ENCODE assay signal across 10 cellular contexts in genomic region chr6:161169690-161170089, GRCh38.
DNase-seq lines count a peak whose midpoint lies in the region; ATAC-seq and TF ChIP-seq lines count a peak whose summit lies in the region.
"Had no signal": no experiment of that assay in that cellular context is flagged by ENCODE, and none has a peak within 500 bp of the region (broad histone marks: within the 10 kb centered on the region; RNA-seq: fewer than 3 reads in every experiment).

No MANE protein-coding gene starts in this region.

- 62% methylated on average over 4 of the region's 4 CpGs for WGBS in SK-N-SH (ENCODE audit: low lambda C conversion rate)

- no peak for TF ChIP-seq EP300 in SK-N-SH (IDR thresholded peaks at IDR 0.05; ENCODE audit: borderline replicate concordance in 1 of 2, low read depth in 1 of 2, low read length in 1 of 2)

- H3K4me2 ChIP-seq in SK-N-SH = 0 out of 2 replicates have a peak overlapping the region, but pooled peaks have one; percentile 30

- TF ChIP-seq RAD21 in SK-N-SH (IDR thresholded peaks at IDR 0.05; ENCODE audit: low read length) = no peak

- no peak overlapping the region for H3K4me3 ChIP-seq in SK-N-SH (ENCODE audit: low read depth in 2 of 2, low read length in 1 of 2)

- H3F3A ChIP-seq in SK-N-SH (replicated peaks; ENCODE audit: insufficient read depth) = peaks cover 16% of the 10 kb centered on the region

- H3K27ac Mint-ChIP-seq in glutamatergic neuron (ENCODE audit: unreplicated experiment) = peak overlapping the region; percentile 3

- peak; percentile 0 for ATAC-seq in HG03354 (IDR thresholded peaks at IDR 0.05; ENCODE audit: poor library complexity, severe bottlenecking, unreplicated experiment)
- no peak for ATAC-seq in GM19397 (IDR thresholded peaks at IDR 0.05; ENCODE audit: unreplicated experiment)

- no peaks in the 10 kb centered on the region; the same call in 1 of the 2 replicates for H3K79me2 ChIP-seq in SK-N-SH (ENCODE audit: insufficient read depth)

- H3K27ac ChIP-seq in SK-N-SH (ENCODE audit: low read depth in 2 of 2, low read length in 1 of 2) = peak overlapping the region; percentile 64 to 65

- no peaks in the 10 kb centered on the region for H3K9me2 ChIP-seq in SK-N-SH

- H3K9ac ChIP-seq in SK-N-SH = no peak overlapping the region

- peaks cover 4% of the 10 kb centered on the region for H3K9me3 Mint-ChIP-seq in glutamatergic neuron (ENCODE audit: unreplicated experiment)

- POLR2A ChIA-PET in SK-N-SH (lab: Yijun Ruan, JAX) = no interaction called here

- H3K27me3 Mint-ChIP-seq in glutamatergic neuron (ENCODE audit: unreplicated experiment) = no peaks in the 10 kb centered on the region

- H3K36me3 Mint-ChIP-seq in glutamatergic neuron (ENCODE audit: unreplicated experiment) = peaks cover 8% of the 10 kb centered on the region

- H3K4me3 Mint-ChIP-seq in glutamatergic neuron (ENCODE audit: unreplicated experiment) = no peak overlapping the region

- DNase-seq in AG09319 (ENCODE audit: extremely low read depth, low read depth) = peak; percentile 63
- DNase-seq in SK-N-SH = peak; percentile 67
- no peak for DNase-seq in glutamatergic neuron
- no peak for DNase-seq in Kasumi-1 (lab: John Stamatoyannopoulos, UW)
- DNase-seq in amniotic stem cell (lab: John Stamatoyannopoulos, UW) = no peak
- DNase-seq in NK-92 (lab: John Stamatoyannopoulos, UW; ENCODE audit: unreplicated experiment) = no peak
- DNase-seq: effector CD8-positive, alpha-beta T cell; GDM1 had no signal

- no peaks in the 10 kb centered on the region for H3K27me3 ChIP-seq in SK-N-SH (ENCODE audit: insufficient read depth)

- no peaks in the 10 kb centered on the region for H3K9me3 ChIP-seq in SK-N-SH

- peaks cover 16 to 29% of the 10 kb centered on the region in 2 experiments; a peak in 3 of 4 replicates for H3K4me1 ChIP-seq in SK-N-SH (ENCODE audit: control insufficient read depth in 1 of 2, insufficient read depth in 2 of 2, low read depth in 1 of 2, low read length in 1 of 2)

- CTCF ChIA-PET in SK-N-SH (lab: Yijun Ruan, JAX) = interaction anchor here (0.6 to 1.3 kb wide), 5 partner anchors 10 to 210 kb away, joined by 3 to 4 read pairs (median 3); no protein-coding TSS in a partner anchor

- H4K20me1 ChIP-seq in SK-N-SH (ENCODE audit: insufficient read depth) = no peaks in the 10 kb centered on the region

- no peak for TF ChIP-seq CTCF in AG09319 (IDR thresholded peaks at IDR 0.05; ENCODE audit: low read depth, low read length)
- no peak for TF ChIP-seq CTCF in SK-N-SH (IDR thresholded peaks at IDR 0.05)
- no peak for TF ChIP-seq CTCF in glutamatergic neuron (IDR thresholded peaks at IDR 0.05; ENCODE audit: partially characterized antibody, unreplicated experiment)

- peaks cover 17% of the 10 kb centered on the region for H3K4me1 Mint-ChIP-seq in glutamatergic neuron (ENCODE audit: low read depth, unreplicated experiment)

- H2AFZ ChIP-seq in SK-N-SH (ENCODE audit: low read depth) = no peak overlapping the region

- H3K36me3 ChIP-seq in SK-N-SH (replicated peaks in 1 of 2; ENCODE audit: control insufficient read depth in 1 of 2, insufficient read depth in 2 of 2, low read length in 1 of 2) = peaks cover 0 to 3% of the 10 kb centered on the region in 2 experiments

TF ChIP-seq in SK-N-SH, 30 proteins besides CTCF, POLR2A, EP300 and RAD21:
- no peak for TF ChIP-seq USF2 (IDR thresholded peaks at IDR 0.05; ENCODE audit: borderline replicate concordance, low read depth, low read length)
- 0 out of 2 replicates have a peak, but pooled peaks have one; percentile 21 for TF ChIP-seq MXI1 (IDR thresholded peaks at IDR 0.05; ENCODE audit: low read depth, low read length)
- TF ChIP-seq TCF12 (IDR thresholded peaks at IDR 0.05) = peak; percentile 45
- TF ChIP-seq MAX (IDR thresholded peaks at IDR 0.05; ENCODE audit: low read depth) = peak; percentile 58
- TF ChIP-seq USF1 (IDR thresholded peaks at IDR 0.05; ENCODE audit: borderline replicate concordance, low read depth) = no peak
- peak; percentile 68 for TF ChIP-seq NFIC (IDR thresholded peaks at IDR 0.05; ENCODE audit: borderline replicate concordance)

Comparison
In these comparisons a context has a peak if more than half of its experiments do, and no peak if none do; other contexts are left out.
1. DNase-seq: peak in AG09319 (single experiment) and SK-N-SH (single experiment); none in glutamatergic neuron (single experiment), Kasumi-1 (0 of 2), amniotic stem cell (single experiment) and NK-92 (single experiment).